Comparison of ENCODE assay signal across 18 cellular contexts in the genomic region with DNA sequence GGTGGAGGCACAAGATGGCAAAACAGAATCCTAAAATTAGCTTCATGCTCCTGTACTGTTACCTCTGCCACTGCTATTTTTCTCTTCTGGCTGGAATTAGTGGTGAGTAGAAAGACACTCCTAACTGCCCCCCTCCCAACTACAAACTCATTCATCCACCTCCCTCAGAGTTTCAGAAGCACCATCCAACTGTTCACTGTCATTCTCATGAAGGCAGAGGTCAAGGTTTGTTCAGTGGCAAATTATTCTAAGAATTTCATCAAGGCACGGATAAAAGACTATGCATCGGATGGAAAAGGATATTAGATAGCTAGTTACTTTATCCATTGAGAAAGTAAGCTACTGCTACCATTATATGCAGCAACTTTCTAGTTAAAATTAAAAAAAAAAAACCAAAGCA. TPM values are rescaled to one million over a fixed set of nuclear protein-coding genes. Genes with fewer than 3 reads are reported as not detected.
DNase-seq lines count a peak whose midpoint lies in the region; ATAC-seq and TF ChIP-seq lines count a peak whose summit lies in the region.
"Had no signal": no experiment of that assay in that cellular context is flagged by ENCODE, and none has a peak within 500 bp of the region (broad histone marks: within the 10 kb centered on the region; RNA-seq: fewer than 3 reads in every experiment).

No MANE protein-coding gene starts in this region.

- H3K4me3 ChIP-seq in osteoblast (ENCODE audit: insufficient read depth, low read length): no peak overlapping the region
- no peak overlapping the region for H3K4me3 ChIP-seq in colonic mucosa
- H3K4me3 ChIP-seq: GM23248 had no signal

- no peaks in the 10 kb centered on the region for H3K79me2 ChIP-seq in osteoblast (ENCODE audit: insufficient read depth, low read length)

- H3K9ac ChIP-seq in colonic mucosa (ENCODE audit: low read depth in 2 of 2, low read length in 2 of 2): no peak overlapping the region
- H3K9ac ChIP-seq: GM23248 had no signal

- H3K4me3 Mint-ChIP-seq in immature natural killer cell: no peak overlapping the region
- H3K4me3 Mint-ChIP-seq: B cell; CD4-positive, alpha-beta memory T cell; IgD-negative memory B cell had no signal

- peaks cover 10% of the 10 kb centered on the region for H3K4me1 ChIP-seq in osteoblast (ENCODE audit: insufficient read depth, low read length)
- H3K4me1 ChIP-seq in colonic mucosa: no peaks in the 10 kb centered on the region

- H3K9me3 Mint-ChIP-seq in immature natural killer cell: no peaks in the 10 kb centered on the region
- H3K9me3 Mint-ChIP-seq: CD4-positive, alpha-beta memory T cell; IgD-negative memory B cell had no signal

- H3K27me3 ChIP-seq in osteoblast (ENCODE audit: insufficient read depth, low read length) (peaks cover 3% of the 10 kb centered on the region), colonic mucosa (no peaks in the 10 kb centered on the region)

- DNase-seq in EL: peak; percentile 70
- DNase-seq in M059J (ENCODE audit: low read depth): peak; percentile 61
- peak; percentile 2 for DNase-seq in kidney glomerular epithelial cell (lab: John Stamatoyannopoulos, UW)
- no peak for DNase-seq in osteoblast (ENCODE audit: insufficient read length, low spot score, missing footprints)
- no peak for DNase-seq in NOMO-1 treated with dmso at 0.1 percent for 144 hours (lab: John Stamatoyannopoulos, UW; ENCODE audit: unreplicated experiment)
- DNase-seq in immature natural killer cell: no peak
- no peak for DNase-seq in colonic mucosa
- DNase-seq: 8988T; ACHN; CD4-positive, alpha-beta memory T cell; DMS79; GF-D8 had no signal

- H3K36me3 Mint-ChIP-seq in immature natural killer cell: peaks cover 0 to 4% (median 0%) of the 10 kb centered on the region in 3 donors
- H3K36me3 Mint-ChIP-seq: CD4-positive, alpha-beta memory T cell; IgD-negative memory B cell had no signal

- H3K27me3 Mint-ChIP-seq in immature natural killer cell (ENCODE audit: low read depth in 3 of 3): peaks cover 0 to 2% (median 2%) of the 10 kb centered on the region in 3 donors

- H4K20me1 ChIP-seq in osteoblast (ENCODE audit: insufficient read depth, low read length): no peaks in the 10 kb centered on the region

- ATAC-seq in GM18861 (IDR thresholded peaks at IDR 0.05; ENCODE audit: unreplicated experiment): no peak

- H3K36me3 ChIP-seq in osteoblast (ENCODE audit: insufficient read depth, low read length): no peaks in the 10 kb centered on the region
- no peaks in the 10 kb centered on the region for H3K36me3 ChIP-seq in colonic mucosa

- no peaks in the 10 kb centered on the region for H3K9me3 ChIP-seq in osteoblast (ENCODE audit: low read depth, low read length)
- H3K9me3 ChIP-seq in colonic mucosa: no peaks in the 10 kb centered on the region

- no peak overlapping the region for H3K4me2 ChIP-seq in osteoblast (ENCODE audit: insufficient read depth, low read length)

- H3K27ac ChIP-seq in osteoblast (ENCODE audit: low read depth, low read length) (peak overlapping the region; percentile 21), colonic mucosa (no peak overlapping the region)
- H3K27ac ChIP-seq: C4-2B, GM23248 had no signal

- H3K27ac Mint-ChIP-seq in immature natural killer cell: no peak overlapping the region
- H3K27ac Mint-ChIP-seq: B cell; CD4-positive, alpha-beta memory T cell; IgD-negative memory B cell had no signal

- TF ChIP-seq CTCF in osteoblast (IDR thresholded peaks at IDR 0.05; ENCODE audit: extremely low read depth, low read depth, low read length) (no peak), colonic mucosa (IDR thresholded peaks at IDR 0.05) (no peak)

- H2AFZ ChIP-seq in osteoblast (ENCODE audit: low read length): no peak overlapping the region
- H2AFZ ChIP-seq: GM23248 had no signal

- intact Hi-C loops in colonic mucosa (cut with DNase I): no loop called here

- no peaks in the 10 kb centered on the region for H3K4me1 Mint-ChIP-seq in immature natural killer cell
- H3K4me1 Mint-ChIP-seq: B cell; CD4-positive, alpha-beta memory T cell; IgD-negative memory B cell had no signal

RNA-seq across cellular contexts. Expression of a gene that starts 59.7 kb away (rescaled TPM):
- not detected in 2 replicates for total RNA-seq in M059J (2014; rRNA removed; shearing (Covaris generic))
- total RNA-seq in osteoblast (0.72 and 0.88 TPM in 2 replicates), colonic mucosa (under 1 TPM; 0.37 to 0.69 TPM)
- not detected for polyA plus RNA-seq in immature natural killer cell
- total RNA-seq: GM23248, HT-29 had no signal
- polyA plus RNA-seq: CD4-positive, alpha-beta memory T cell had no signal

Comparison
In these comparisons a context has a peak if more than half of its experiments do, and no peak if none do; other contexts are left out.
1. DNase-seq: peak in EL (single experiment), M059J (single experiment) and kidney glomerular epithelial cell (single experiment); none in osteoblast (single experiment), NOMO-1 treated with dmso at 0.1 percent for 144 hours (single experiment), immature natural killer cell (0 of 3) and colonic mucosa (single experiment).